Comparison of ENCODE assay signal across 1 cellular context in genomic region chr5:324736-325612, GRCh38.
TF ChIP-seq lines count a peak whose summit lies in the region.

No MANE protein-coding gene starts in this region.

TF ChIP-seq in GM12878, 131 proteins besides CTCF, POLR2A, EP300 and RAD21 (continued from another document):
- TF ChIP-seq, protein P1, sequence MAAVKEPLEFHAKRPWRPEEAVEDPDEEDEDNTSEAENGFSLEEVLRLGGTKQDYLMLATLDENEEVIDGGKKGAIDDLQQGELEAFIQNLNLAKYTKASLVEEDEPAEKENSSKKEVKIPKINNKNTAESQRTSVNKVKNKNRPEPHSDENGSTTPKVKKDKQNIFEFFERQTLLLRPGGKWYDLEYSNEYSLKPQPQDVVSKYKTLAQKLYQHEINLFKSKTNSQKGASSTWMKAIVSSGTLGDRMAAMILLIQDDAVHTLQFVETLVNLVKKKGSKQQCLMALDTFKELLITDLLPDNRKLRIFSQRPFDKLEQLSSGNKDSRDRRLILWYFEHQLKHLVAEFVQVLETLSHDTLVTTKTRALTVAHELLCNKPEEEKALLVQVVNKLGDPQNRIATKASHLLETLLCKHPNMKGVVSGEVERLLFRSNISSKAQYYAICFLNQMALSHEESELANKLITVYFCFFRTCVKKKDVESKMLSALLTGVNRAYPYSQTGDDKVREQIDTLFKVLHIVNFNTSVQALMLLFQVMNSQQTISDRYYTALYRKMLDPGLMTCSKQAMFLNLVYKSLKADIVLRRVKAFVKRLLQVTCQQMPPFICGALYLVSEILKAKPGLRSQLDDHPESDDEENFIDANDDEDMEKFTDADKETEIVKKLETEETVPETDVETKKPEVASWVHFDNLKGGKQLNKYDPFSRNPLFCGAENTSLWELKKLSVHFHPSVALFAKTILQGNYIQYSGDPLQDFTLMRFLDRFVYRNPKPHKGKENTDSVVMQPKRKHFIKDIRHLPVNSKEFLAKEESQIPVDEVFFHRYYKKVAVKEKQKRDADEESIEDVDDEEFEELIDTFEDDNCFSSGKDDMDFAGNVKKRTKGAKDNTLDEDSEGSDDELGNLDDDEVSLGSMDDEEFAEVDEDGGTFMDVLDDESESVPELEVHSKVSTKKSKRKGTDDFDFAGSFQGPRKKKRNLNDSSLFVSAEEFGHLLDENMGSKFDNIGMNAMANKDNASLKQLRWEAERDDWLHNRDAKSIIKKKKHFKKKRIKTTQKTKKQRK (IDR thresholded peaks at IDR 0.05; ENCODE audit: low read depth, low read length), result no peak
- TF ChIP-seq HDGF (IDR thresholded peaks at IDR 0.05) (no peak), NKRF (conservative IDR thresholded peaks at IDR 0.05) (0 out of 2 replicates have a peak, but pooled peaks have one; percentile 22), ASH2L (IDR thresholded peaks at IDR 0.05; ENCODE audit: borderline replicate concordance, low read depth) (no peak), ZZZ3 (IDR thresholded peaks at IDR 0.05; ENCODE audit: control insufficient read depth, insufficient read length, low read depth) (no peak), BHLHE40 (IDR thresholded peaks at IDR 0.05; ENCODE audit: borderline replicate concordance in 1 of 2, low read depth in 2 of 2, low read length in 1 of 2) (peak in 1 of 2 experiments; percentile 10; a peak in 1 of 4 replicates)
